In genomic region chr2:119494163-119494790, GRCh38 we compare ENCODE assay signal across 37 cellular contexts. TPM values are rescaled to one million over a fixed set of nuclear protein-coding genes. Genes with fewer than 3 reads are reported as not detected.
DNase-seq lines count a peak whose midpoint lies in the region; ATAC-seq, FAIRE-seq and TF ChIP-seq lines count a peak whose summit lies in the region.
"Had no signal": no experiment of that assay in that cellular context is flagged by ENCODE, and none has a peak within 500 bp of the region (broad histone marks: within the 10 kb centered on the region; RNA-seq: fewer than 3 reads in every experiment).

No MANE protein-coding gene starts in this region.

- 79% methylated on average over 6 of the region's 6 CpGs for WGBS in esophagus muscularis mucosa

- peaks cover 44% of the 10 kb centered on the region for H3K4me1 ChIP-seq in left ventricle myocardium inferior
- peaks cover 0 to 32% of the 10 kb centered on the region in 2 donors for H3K4me1 ChIP-seq in right atrium auricular region
- H3K4me1 ChIP-seq in OCI-LY3 (ENCODE audit: low read length): no peaks in the 10 kb centered on the region
- peaks cover 13 to 29% (median 15%) of the 10 kb centered on the region in 4 donors for H3K4me1 ChIP-seq in esophagus muscularis mucosa
- H3K4me1 ChIP-seq: adrenal gland, neural progenitor cell had no signal

- H3K27me3 ChIP-seq in left ventricle myocardium inferior (ENCODE audit: low read depth) (peaks cover 18% of the 10 kb centered on the region), right atrium auricular region (no peaks in the 10 kb centered on the region), OCI-LY3 (ENCODE audit: low read depth, low read length) (peaks cover 28% of the 10 kb centered on the region), esophagus muscularis mucosa (peaks cover 0 to 4% (median 0%) of the 10 kb centered on the region in 4 donors)
- H3K27me3 ChIP-seq: adrenal gland, brain microvascular endothelial cell, MG63, neural progenitor cell had no signal

- intact Hi-C loops in left ventricle myocardium inferior (cut with micrococcal nuclease): no loop called here
- intact Hi-C loops in esophagus muscularis mucosa (cut with DNase I): no loop called here

- no peak overlapping the region for H2AFZ ChIP-seq in OCI-LY3 (ENCODE audit: low read depth, low read length)
- H2AFZ ChIP-seq: neural progenitor cell, PC-9 had no signal

- no peak overlapping the region for H3K27ac Mint-ChIP-seq in activated naive CD8-positive, alpha-beta T cell treated with anti-CD3 and anti-CD28 coated beads, Interleukin-2, amount 50 U/mL, for 24 hours
- H3K27ac Mint-ChIP-seq: activated CD4-positive, alpha-beta memory T cell treated with anti-CD3 and anti-CD28 coated beads for 36 hours; activated T-helper 1 cell treated with anti-CD3 and anti-CD28 coated beads, Interleukin-12 subunit alpha, Interleukin-12 subunit beta, Interleukin-2, Interleukin-4 antibody, amounts not matched to agents 30 ng/mL and 10 ng/mL and 1 ng/mL, durations not matched to agents 14 hours and 24 hours and 36 hours; CD4-positive, alpha-beta T cell; T-helper 17 cell had no signal

- no peak overlapping the region for H3K4me3 Mint-ChIP-seq in activated naive CD8-positive, alpha-beta T cell treated with anti-CD3 and anti-CD28 coated beads, Interleukin-2, amount 50 U/mL, for 24 hours
- H3K4me3 Mint-ChIP-seq: activated CD4-positive, alpha-beta memory T cell treated with anti-CD3 and anti-CD28 coated beads for 36 hours; activated T-helper 1 cell treated with anti-CD3 and anti-CD28 coated beads, Interleukin-12 subunit alpha, Interleukin-12 subunit beta, Interleukin-2, Interleukin-4 antibody, amounts not matched to agents 30 ng/mL and 10 ng/mL and 1 ng/mL, durations not matched to agents 14 hours and 24 hours and 36 hours; CD4-positive, alpha-beta T cell; neural progenitor cell; T-helper 17 cell had no signal

- peaks cover 15% of the 10 kb centered on the region for H3K9me3 ChIP-seq in left ventricle myocardium inferior (replicated peaks)
- peaks cover 0 to 10% of the 10 kb centered on the region in 2 donors for H3K9me3 ChIP-seq in right atrium auricular region
- H3K9me3 ChIP-seq in OCI-LY3 (ENCODE audit: insufficient read depth, low read length): peaks cover 3% of the 10 kb centered on the region; the same call in 1 of the 2 replicates
- H3K9me3 ChIP-seq in esophagus muscularis mucosa: peaks cover 0 to 6% (median 3%) of the 10 kb centered on the region in 4 donors
- H3K9me3 ChIP-seq: adrenal gland had no signal

- no peaks in the 10 kb centered on the region for H3K36me3 ChIP-seq in left ventricle myocardium inferior
- H3K36me3 ChIP-seq in right atrium auricular region: no peaks in the 10 kb centered on the region
- no peaks in the 10 kb centered on the region for H3K36me3 ChIP-seq in OCI-LY3 (replicated peaks; ENCODE audit: low read depth, low read length)
- H3K36me3 ChIP-seq in esophagus muscularis mucosa: no peaks in the 10 kb centered on the region
- H3K36me3 ChIP-seq: adrenal gland, brain microvascular endothelial cell, MG63, neural progenitor cell had no signal

- TF ChIP-seq CTCF in left ventricle myocardium inferior (IDR thresholded peaks at IDR 0.05; ENCODE audit: borderline replicate concordance) (no peak), right atrium auricular region (IDR thresholded peaks at IDR 0.05) (no peak), OCI-LY3 (IDR thresholded peaks at IDR 0.05; ENCODE audit: low read depth, low read length) (peak; percentile 10; the same call in 1 of the 2 replicates), esophagus muscularis mucosa (IDR thresholded peaks at IDR 0.05) (no peak)

- H3K27ac ChIP-seq in left ventricle myocardium inferior (replicated peaks) (peak overlapping the region; percentile 12), right atrium auricular region (no peak overlapping the region), OCI-LY3 (ENCODE audit: low read length) (no peak overlapping the region), esophagus muscularis mucosa (replicated peaks in 1 of 4) (no peak overlapping the region)
- H3K27ac ChIP-seq: adrenal gland, brain microvascular endothelial cell, neural progenitor cell, PC-9 had no signal

- H3K4me2 ChIP-seq in OCI-LY3 (ENCODE audit: low read length): no peak overlapping the region
- H3K4me2 ChIP-seq: neural progenitor cell, PC-9 had no signal

- H4K20me1 ChIP-seq in OCI-LY3 (ENCODE audit: insufficient read depth, low read length): no peaks in the 10 kb centered on the region

- H3K36me3 Mint-ChIP-seq in activated naive CD8-positive, alpha-beta T cell treated with anti-CD3 and anti-CD28 coated beads, Interleukin-2, amount 50 U/mL, for 24 hours (ENCODE audit: low read depth): peaks cover 2% of the 10 kb centered on the region
- H3K36me3 Mint-ChIP-seq: neural progenitor cell had no signal

- no peak for TF ChIP-seq EP300 in esophagus muscularis mucosa (IDR thresholded peaks at IDR 0.05)

- TF ChIP-seq POLR2A in esophagus muscularis mucosa (IDR thresholded peaks at IDR 0.05; ENCODE audit: low read depth): no peak

- no peaks in the 10 kb centered on the region for H3K79me2 ChIP-seq in OCI-LY3 (ENCODE audit: low read length)

- peak; percentile 85 for FAIRE-seq in urothelium cell line (lab: Jason Lieb, UNC)
- FAIRE-seq: endothelial cell of umbilical vein, GM12891, HTR-8/SVneo had no signal

- H3K9me3 Mint-ChIP-seq in activated naive CD8-positive, alpha-beta T cell treated with anti-CD3 and anti-CD28 coated beads, Interleukin-2, amount 50 U/mL, for 24 hours: peaks cover 16% of the 10 kb centered on the region
- H3K9me3 Mint-ChIP-seq: CD4-positive, alpha-beta T cell had no signal

- H3K9ac ChIP-seq in OCI-LY3 (ENCODE audit: low read length): no peak overlapping the region
- H3K9ac ChIP-seq: neural progenitor cell had no signal

- ATAC-seq in activated naive CD8-positive, alpha-beta T cell treated with anti-CD3 and anti-CD28 coated beads, Interleukin-2, amount 50 U/mL, for 24 hours: no peak
- ATAC-seq: right cardiac atrium; Right ventricle myocardium inferior; stimulated activated naive CD8-positive, alpha-beta T cell treated with anti-CD3 and anti-CD28 coated beads, Interleukin-15, Interleukin-2, amounts not matched to agents 100 U/mL and 50 U/mL, for 24 hours; T-helper 17 cell had no signal

- no peak for DNase-seq in left ventricle myocardium inferior
- DNase-seq in right atrium auricular region (ENCODE audit: low spot score): no peak
- DNase-seq in esophagus muscularis mucosa (ENCODE audit: extremely low spot score): peak; percentile 72
- DNase-seq in urothelium cell line (ENCODE audit: low spot score): peak; percentile 11
- no peak for DNase-seq in activated naive CD8-positive, alpha-beta T cell treated with anti-CD3 and anti-CD28 coated beads, Interleukin-2, amount 50 U/mL, for 24 hours
- no peak for DNase-seq in NCI-H1048 (lab: John Stamatoyannopoulos, UW)
- no peak for DNase-seq in dermis blood vessel endothelial cell
- DNase-seq: activated CD4-positive, alpha-beta memory T cell treated with anti-CD3 and anti-CD28 coated beads for 36 hours; activated CD4-positive, CD25-positive, alpha-beta regulatory T cell treated with anti-CD3 and anti-CD28 coated beads, Interleukin-2, amount 50 U/mL, for 72 hours; activated CD8-positive, alpha-beta memory T cell treated with anti-CD3 and anti-CD28 coated beads, Interleukin-2, amount 50 U/mL, for 4 hours; activated naive CD4-positive, alpha-beta T cell treated with Interleukin-2 at 50 U/mL for 16 hours; adrenal gland; brain microvascular endothelial cell; CD4-positive, alpha-beta T cell; EL; KG1; MG63; NCI-H1930; NK-92 treated with Interleukin-12 subunit alpha and Interleukin-12 subunit beta, amount 100 ng/mL, for 24 hours; PC-9; posterior cingulate gyrus; right cardiac atrium; stimulated activated CD4-positive, alpha-beta T cell treated with anti-CD3 and anti-CD28 coated beads, Interleukin-1b, Interleukin-23, amount 100 ng/mL, for 48 hours; stimulated activated naive CD8-positive, alpha-beta T cell treated with anti-CD3 and anti-CD28 coated beads, Interleukin-15, Interleukin-2, amounts not matched to agents 100 U/mL and 50 U/mL, for 24 hours; T-helper 17 cell had no signal

- H3K4me1 Mint-ChIP-seq in activated naive CD8-positive, alpha-beta T cell treated with anti-CD3 and anti-CD28 coated beads, Interleukin-2, amount 50 U/mL, for 24 hours: no peaks in the 10 kb centered on the region

- H3K4me3 ChIP-seq in left ventricle myocardium inferior (no peak overlapping the region), right atrium auricular region (no peak overlapping the region), OCI-LY3 (ENCODE audit: low read length) (no peak overlapping the region), esophagus muscularis mucosa (no peak overlapping the region)
- H3K4me3 ChIP-seq: adrenal gland, MG63, neural progenitor cell, PC-9 had no signal

- H3K27me3 Mint-ChIP-seq in activated naive CD8-positive, alpha-beta T cell treated with anti-CD3 and anti-CD28 coated beads, Interleukin-2, amount 50 U/mL, for 24 hours: peaks cover 22% of the 10 kb centered on the region

RNA-seq across cellular contexts. Expression of gene SCTR, which starts 30.0 kb away (rescaled TPM):
- total RNA-seq in left ventricle myocardium inferior: 1.2 TPM
- not detected for total RNA-seq in right atrium auricular region
- not detected for total RNA-seq in esophagus muscularis mucosa
- total RNA-seq in dermis blood vessel endothelial cell: not detected in 2 replicates
- total RNA-seq: A172; activated CD4-positive, alpha-beta memory T cell treated with anti-CD3 and anti-CD28 coated beads for 36 hours; activated T-helper 1 cell treated with anti-CD3 and anti-CD28 coated beads, Interleukin-12 subunit alpha, Interleukin-12 subunit beta, Interleukin-2, Interleukin-4 antibody, amounts not matched to agents 30 ng/mL and 10 ng/mL and 1 ng/mL, durations not matched to agents 14 hours and 24 hours and 36 hours; CD4-positive, alpha-beta T cell; chondrocyte; endothelial cell of umbilical vein; glomerular endothelial cell; myocyte; PC-9; T-helper 17 cell; urinary bladder had no signal

RNA-seq across cellular contexts. Expression of gene CFAP221, which starts 50.0 kb away (rescaled TPM):
- total RNA-seq in left ventricle myocardium inferior (1.0 TPM), right atrium auricular region (1 to 10 TPM in 1 of 2 donors, under 1 TPM in 1; 0.44 to 1.1 TPM), esophagus muscularis mucosa (under 1 TPM; 0.17 to 0.97 (median 0.29) TPM), dermis blood vessel endothelial cell (0.17 TPM in 1 of 2 replicates, not detected in the other)
- total RNA-seq: activated CD4-positive, alpha-beta memory T cell treated with anti-CD3 and anti-CD28 coated beads for 36 hours; activated T-helper 1 cell treated with anti-CD3 and anti-CD28 coated beads, Interleukin-12 subunit alpha, Interleukin-12 subunit beta, Interleukin-2, Interleukin-4 antibody, amounts not matched to agents 30 ng/mL and 10 ng/mL and 1 ng/mL, durations not matched to agents 14 hours and 24 hours and 36 hours; CD4-positive, alpha-beta T cell; endothelial cell of umbilical vein; myocyte; PC-9; T-helper 17 cell had no signal

Comparison
In these comparisons a context has a peak if more than half of its experiments do, and no peak if none do; other contexts are left out.
1. DNase-seq: peak in esophagus muscularis mucosa (single experiment) and urothelium cell line (single experiment); none in left ventricle myocardium inferior (single experiment), right atrium auricular region (single experiment), activated naive CD8-positive, alpha-beta T cell treated with anti-CD3 and anti-CD28 coated beads, Interleukin-2, amount 50 U/mL, for 24 hours (single experiment), NCI-H1048 (single experiment) and dermis blood vessel endothelial cell (single experiment).